In genomic region chr1:3066250-3066711, GRCh38 we compare ENCODE assay signal across 14 cellular contexts. TPM values are rescaled to one million over a fixed set of nuclear protein-coding genes. Genes with fewer than 3 reads are reported as not detected.
DNase-seq lines count a peak whose midpoint lies in the region; ATAC-seq, FAIRE-seq and TF ChIP-seq lines count a peak whose summit lies in the region.
"Had no signal": no experiment of that assay in that cellular context is flagged by ENCODE, and none has a peak within 500 bp of the region (broad histone marks: within the 10 kb centered on the region; RNA-seq: fewer than 3 reads in every experiment).

No MANE protein-coding gene starts in this region.

- H3K79me2 ChIP-seq in GM23248 (ENCODE audit: insufficient read depth), result no peaks in the 10 kb centered on the region

- H3K9ac ChIP-seq in GM23248, result no peak overlapping the region

- no peaks in the 10 kb centered on the region for H3K9me3 ChIP-seq in GM23248 (ENCODE audit: low read depth)
- no peaks in the 10 kb centered on the region for H3K9me3 ChIP-seq in adrenal gland (replicated peaks in 1 of 3)
- H3K9me3 ChIP-seq in right cardiac atrium (ENCODE audit: control insufficient read depth, low read length), result no peaks in the 10 kb centered on the region

- DNase-seq in GM23248, result peak; percentile 39
- DNase-seq in adrenal gland, result peak; percentile 38 to 79 (median 65)
- DNase-seq in right cardiac atrium, result peak in 2 of 3 donors; percentile 53 to 75
- DNase-seq in posterior vena cava (ENCODE audit: low spot score), result peak; percentile 68
- DNase-seq in H54 (ENCODE audit: insufficient read length, low spot score), result no peak
- DNase-seq: activated CD4-positive, alpha-beta memory T cell treated with anti-CD3 and anti-CD28 coated beads for 36 hours; CD8-positive, alpha-beta T cell; central memory CD4-positive, alpha-beta T cell; hippocampal formation; NCI-H187 treated with DMSO at 0.1 percent for 48 hours had no signal

- in situ Hi-C loops in GM23248 (cut with MboI), result no loop called here

- H3F3A ChIP-seq in GM23248 (ENCODE audit: insufficient read depth), result no peaks in the 10 kb centered on the region

- TF ChIP-seq POLR2A in adrenal gland (IDR thresholded peaks at IDR 0.05) (no peak), GM18505 (IDR thresholded peaks at IDR 0.05; ENCODE audit: borderline replicate concordance, extremely low read depth, insufficient read depth, insufficient read length) (no peak), H54 (IDR thresholded peaks at IDR 0.05; ENCODE audit: low read depth, low read length) (no peak)

- H3K4me1 ChIP-seq in GM23248 (ENCODE audit: insufficient read depth), result no peaks in the 10 kb centered on the region
- H3K4me1 ChIP-seq in adrenal gland (replicated peaks in 1 of 2), result peaks cover 0 to 24% of the 10 kb centered on the region in 2 donors
- H3K4me1 ChIP-seq in right cardiac atrium (ENCODE audit: control insufficient read depth, insufficient read depth, low read length), result no peaks in the 10 kb centered on the region

- no peaks in the 10 kb centered on the region for H3K9me2 ChIP-seq in GM23248 (ENCODE audit: insufficient read depth)

- FAIRE-seq in H54 (lab: Jason Lieb, UNC), result no peak

- no peak overlapping the region for H3K4me3 ChIP-seq in GM23248
- H3K4me3 ChIP-seq in adrenal gland, result no peak overlapping the region
- no peak overlapping the region for H3K4me3 ChIP-seq in right cardiac atrium (ENCODE audit: low read length)

- H3K27ac ChIP-seq in GM23248 (no peak overlapping the region), adrenal gland (no peak overlapping the region), right cardiac atrium (ENCODE audit: low read length) (no peak overlapping the region)

- H3K4me2 ChIP-seq in GM23248 (ENCODE audit: unreplicated experiment), result no peak overlapping the region

- H3K36me3 ChIP-seq in GM23248 (ENCODE audit: low read depth) (no peaks in the 10 kb centered on the region), adrenal gland (replicated peaks in 1 of 2) (no peaks in the 10 kb centered on the region)

- intact Hi-C loops in adrenal gland (cut with DNase I) (loop anchor here (5.0 to 10.0 kb wide), 2 partner anchors 209 to 216 kb away; no protein-coding TSS in a partner anchor), right cardiac atrium (cut with DNase I) (loop anchor here in 1 of 4 donors (10.0 kb wide), 1 partner anchor 349 kb away; no protein-coding TSS in a partner anchor), posterior vena cava (cut with DNase I) (loop anchor here (5.0 to 10.0 kb wide), 4 partner anchors 149 to 349 kb away; no protein-coding TSS in a partner anchor)

- ATAC-seq in right cardiac atrium, result peak; percentile 35 to 48
- no peak for ATAC-seq in GM18505 (IDR thresholded peaks at IDR 0.05; ENCODE audit: unreplicated experiment)
- ATAC-seq in HG03354 (IDR thresholded peaks at IDR 0.05; ENCODE audit: poor library complexity, severe bottlenecking, unreplicated experiment), result no peak
- no peak for ATAC-seq in HG02763 (IDR thresholded peaks at IDR 0.05; ENCODE audit: unreplicated experiment)
- ATAC-seq: CD8-positive, alpha-beta T cell had no signal

- TF ChIP-seq CTCF in adrenal gland (IDR thresholded peaks at IDR 0.05), result peak; percentile 37 to 63 (median 52)

- H4K20me1 ChIP-seq in GM23248 (ENCODE audit: insufficient read depth), result no peaks in the 10 kb centered on the region

- WGBS in GM23248 (ENCODE audit: low coverage in 1 of 2, low lambda C conversion rate in 2 of 2, missing lambda C conversion rate in 2 of 2), 2 experiments, result 40 to 41% methylated on average over 11 of the region's 11 CpGs
- 30 to 45% (median 38%) methylated on average over 2 to 11 of the region's 11 CpGs for WGBS in adrenal gland, 4 donors
- WGBS in right cardiac atrium, result 51% methylated on average over 11 of the region's 11 CpGs

- H2AFZ ChIP-seq in GM23248, result no peak overlapping the region

- H3K27me3 ChIP-seq in GM23248 (replicated peaks; ENCODE audit: insufficient read depth) (peaks cover 80% of the 10 kb centered on the region), adrenal gland (peaks cover 80% of the 10 kb centered on the region), right cardiac atrium (ENCODE audit: control insufficient read depth, insufficient read depth) (no peaks in the 10 kb centered on the region)

RNA-seq across cellular contexts. Expression of gene PRDM16, which starts 2.7 kb away (rescaled TPM):
- total RNA-seq in GM23248 (2014; rRNA removed; shearing (Covaris generic)), result not detected in 2 replicates
- polyA plus RNA-seq in GM23248 (2016; fragmentation: Nextera tagmentation; extraction: Ambion mirVana), result 0.18 TPM in 1 of 2 replicates, not detected in the other
- 1 to 10 TPM in 1 of 8 donors, under 1 TPM in 6, not detected in 1; 0.30 to 2.8 (median 0.68) TPM for total RNA-seq in adrenal gland
- polyA plus RNA-seq in adrenal gland, result 1 to 10 TPM in 1 of 3 donors, under 1 TPM in 2; 0.04 to 2.3 (median 0.54) TPM
- 1 to 10 TPM; 1.1 to 2.9 (median 1.8) TPM for total RNA-seq in right cardiac atrium
- 1.9 TPM for polyA plus RNA-seq in right cardiac atrium
- total RNA-seq in posterior vena cava, result 10 to 100 TPM; 15.8 to 21.1 TPM
- total RNA-seq: activated CD4-positive, alpha-beta memory T cell treated with anti-CD3 and anti-CD28 coated beads for 36 hours; CD8-positive, alpha-beta T cell had no signal

RNA-seq across cellular contexts. Expression of gene ACTRT2, which starts 45.0 kb away (rescaled TPM):
- not detected in 2 replicates for total RNA-seq in GM23248 (2014; rRNA removed; shearing (Covaris generic))
- polyA plus RNA-seq in GM23248 (2016; fragmentation: Nextera tagmentation; extraction: Ambion mirVana), result not detected in 2 replicates
- total RNA-seq in adrenal gland, result not detected
- polyA plus RNA-seq in adrenal gland, result not detected
- total RNA-seq in right cardiac atrium, result not detected
- polyA plus RNA-seq in right cardiac atrium, result not detected
- not detected for total RNA-seq in posterior vena cava
- total RNA-seq: activated CD4-positive, alpha-beta memory T cell treated with anti-CD3 and anti-CD28 coated beads for 36 hours; CD8-positive, alpha-beta T cell; osteocyte had no signal

Comparison
In these comparisons a context has a peak if more than half of its experiments do, and no peak if none do; other contexts are left out.
1. ATAC-seq: peak in right cardiac atrium (2 of 2); none in GM18505 (single experiment), HG03354 (single experiment) and HG02763 (single experiment).
2. RNA of gene PRDM16, which starts 2.7 kb away (total RNA-seq): 15.8 to 21.1 TPM in posterior vena cava; 1.1 to 2.9 TPM in right cardiac atrium, 0.30 to 2.8 TPM in adrenal gland and not detected in GM23248; every median in the first group is over 4 times any median in the second.